Comparison of ENCODE assay signal across 27 cellular contexts in genomic region chr4:79258614-79259176, GRCh38.
"Had no signal": no experiment of that assay in that cellular context is flagged by ENCODE, and none has a peak within 500 bp of the region (broad histone marks: within the 10 kb centered on the region; RNA-seq: fewer than 3 reads in every experiment).

No MANE protein-coding gene starts in this region.

- H3K27ac ChIP-seq: ascending aorta, breast epithelium, cardiac muscle cell, colonic mucosa had no signal

- H3K4me1 ChIP-seq: ascending aorta, breast epithelium, colonic mucosa had no signal

- H3K36me3 Mint-ChIP-seq: activated CD4-positive, alpha-beta memory T cell treated with anti-CD3 and anti-CD28 coated beads for 36 hours; activated CD8-positive, alpha-beta memory T cell treated with anti-CD3 and anti-CD28 coated beads, Interleukin-2, amount 10 ng/mL, durations not matched to agents 7 days and 5 days; activated naive CD4-positive, alpha-beta T cell treated with anti-CD3 and anti-CD28 coated beads, Interleukin-2, amount 10 ng/mL, durations not matched to agents 7 days and 5 days; activated naive CD4-positive, alpha-beta T cell treated with anti-CD3 and anti-CD28 coated beads, Interleukin-2, amount 50 U/mL, for 72 hours; activated naive CD8-positive, alpha-beta T cell treated with anti-CD3 and anti-CD28 coated beads, Interleukin-2, amount 10 ng/mL, durations not matched to agents 7 days and 5 days had no signal

- H3K4me3 ChIP-seq: ascending aorta, breast epithelium, cardiac muscle cell, colonic mucosa had no signal

- ATAC-seq: activated CD4-positive, alpha-beta T cell treated with anti-CD3 and anti-CD28 coated beads for 36 hours; activated CD8-positive, alpha-beta memory T cell treated with anti-CD3 and anti-CD28 coated beads, Interleukin-2, amount 10 ng/mL, durations not matched to agents 7 days and 5 days; activated CD8-positive, alpha-beta T cell treated with anti-CD3 and anti-CD28 coated beads, Interleukin-2, amount 10 ng/mL, durations not matched to agents 7 days and 5 days; activated naive CD4-positive, alpha-beta T cell treated with anti-CD3 and anti-CD28 coated beads, Interleukin-2, amount 50 U/mL, for 72 hours; activated T-cell treated with anti-CD3 and anti-CD28 coated beads, Interleukin-2, amount 50 U/mL, for 72 hours; esophagus mucosa had no signal

- H3K4me1 Mint-ChIP-seq: activated CD4-positive, alpha-beta T cell treated with anti-CD3 and anti-CD28 coated beads for 36 hours; activated CD4-positive, alpha-beta T cell treated with anti-CD3 and anti-CD28 coated beads, Interleukin-2, amount 10 ng/mL, durations not matched to agents 24 days and 14 days; activated CD8-positive, alpha-beta memory T cell treated with anti-CD3 and anti-CD28 coated beads, Interleukin-2, amount 10 ng/mL, durations not matched to agents 7 days and 5 days; activated naive CD4-positive, alpha-beta T cell treated with anti-CD3 and anti-CD28 coated beads, Interleukin-2, amount 10 ng/mL, durations not matched to agents 7 days and 5 days; activated naive CD8-positive, alpha-beta T cell treated with anti-CD3 and anti-CD28 coated beads, Interleukin-2, amount 10 ng/mL, durations not matched to agents 7 days and 5 days; endodermal cell had no signal

- DNase-seq: activated CD4-positive, alpha-beta memory T cell treated with anti-CD3 and anti-CD28 coated beads for 36 hours; activated CD4-positive, alpha-beta T cell treated with anti-CD3 and anti-CD28 coated beads for 36 hours; activated CD4-positive, alpha-beta T cell treated with anti-CD3 and anti-CD28 coated beads, Interleukin-2, amount 10 ng/mL, durations not matched to agents 24 days and 14 days; activated CD4-positive, CD25-positive, alpha-beta regulatory T cell; activated CD4-positive, CD25-positive, alpha-beta regulatory T cell treated with anti-CD3 and anti-CD28 coated beads, Interleukin-2, amount 50 U/mL, for 72 hours; activated CD8-positive, alpha-beta memory T cell treated with anti-CD3 and anti-CD28 coated beads, Interleukin-2, amount 10 ng/mL, durations not matched to agents 7 days and 5 days; activated CD8-positive, alpha-beta memory T cell treated with anti-CD3 and anti-CD28 coated beads, Interleukin-2, amount 50 U/mL, for 4 hours; activated CD8-positive, alpha-beta T cell treated with anti-CD3 and anti-CD28 coated beads, Interleukin-2, amount 10 ng/mL, durations not matched to agents 7 days and 5 days; activated gamma-delta T cell; activated naive CD4-positive, alpha-beta T cell; activated naive CD4-positive, alpha-beta T cell treated with anti-CD3 and anti-CD28 coated beads, Interleukin-2, amount 10 ng/mL, durations not matched to agents 7 days and 5 days; activated naive CD8-positive, alpha-beta T cell treated with anti-CD3 and anti-CD28 coated beads, Interleukin-2, amount 10 ng/mL, durations not matched to agents 7 days and 5 days; activated T-cell treated with anti-CD3 and anti-CD28 coated beads, Interleukin-2, amount 50 U/mL, for 24 hours; activated T-cell treated with anti-CD3 and anti-CD28 coated beads, Interleukin-2, amount 50 U/mL, for 72 hours; central memory CD4-positive, alpha-beta T cell; cerebellar nuclear complex; colonic mucosa; effector memory CD4-positive, alpha-beta T cell; endodermal cell; foreskin fibroblast; T-helper 2 cell had no signal

- H3K9me3 Mint-ChIP-seq: activated CD4-positive, alpha-beta memory T cell treated with anti-CD3 and anti-CD28 coated beads for 36 hours; activated CD4-positive, alpha-beta T cell treated with anti-CD3 and anti-CD28 coated beads, Interleukin-2, amount 10 ng/mL, durations not matched to agents 24 days and 14 days; activated naive CD4-positive, alpha-beta T cell treated with anti-CD3 and anti-CD28 coated beads, Interleukin-2, amount 10 ng/mL, durations not matched to agents 7 days and 5 days; activated naive CD4-positive, alpha-beta T cell treated with anti-CD3 and anti-CD28 coated beads, Interleukin-2, amount 50 U/mL, for 72 hours; activated naive CD8-positive, alpha-beta T cell treated with anti-CD3 and anti-CD28 coated beads, Interleukin-2, amount 10 ng/mL, durations not matched to agents 7 days and 5 days; activated T-cell treated with anti-CD3 and anti-CD28 coated beads, Interleukin-2, amount 50 U/mL, for 24 hours had no signal

- H3K9me3 ChIP-seq: ascending aorta, colonic mucosa had no signal

- H3K27ac Mint-ChIP-seq: activated CD4-positive, alpha-beta memory T cell treated with anti-CD3 and anti-CD28 coated beads for 36 hours; activated CD4-positive, alpha-beta T cell treated with anti-CD3 and anti-CD28 coated beads for 36 hours; activated CD4-positive, alpha-beta T cell treated with anti-CD3 and anti-CD28 coated beads, Interleukin-2, amount 10 ng/mL, durations not matched to agents 24 days and 14 days; activated CD8-positive, alpha-beta memory T cell treated with anti-CD3 and anti-CD28 coated beads, Interleukin-2, amount 10 ng/mL, durations not matched to agents 7 days and 5 days; activated CD8-positive, alpha-beta T cell treated with anti-CD3 and anti-CD28 coated beads, Interleukin-2, amount 10 ng/mL, durations not matched to agents 7 days and 5 days; activated naive CD4-positive, alpha-beta T cell treated with anti-CD3 and anti-CD28 coated beads, Interleukin-2, amount 10 ng/mL, durations not matched to agents 7 days and 5 days; activated naive CD4-positive, alpha-beta T cell treated with anti-CD3 and anti-CD28 coated beads, Interleukin-2, amount 50 U/mL, for 72 hours; activated naive CD8-positive, alpha-beta T cell treated with anti-CD3 and anti-CD28 coated beads, Interleukin-2, amount 10 ng/mL, durations not matched to agents 7 days and 5 days; activated T-cell treated with anti-CD3 and anti-CD28 coated beads, Interleukin-2, amount 50 U/mL, for 24 hours; activated T-cell treated with anti-CD3 and anti-CD28 coated beads, Interleukin-2, amount 50 U/mL, for 72 hours; brain; endodermal cell had no signal

- H3K4me3 Mint-ChIP-seq: activated CD4-positive, alpha-beta memory T cell treated with anti-CD3 and anti-CD28 coated beads for 36 hours; activated CD4-positive, alpha-beta T cell treated with anti-CD3 and anti-CD28 coated beads for 36 hours; activated CD4-positive, alpha-beta T cell treated with anti-CD3 and anti-CD28 coated beads, Interleukin-2, amount 10 ng/mL, durations not matched to agents 24 days and 14 days; activated CD8-positive, alpha-beta memory T cell treated with anti-CD3 and anti-CD28 coated beads, Interleukin-2, amount 10 ng/mL, durations not matched to agents 7 days and 5 days; activated CD8-positive, alpha-beta T cell treated with anti-CD3 and anti-CD28 coated beads, Interleukin-2, amount 10 ng/mL, durations not matched to agents 7 days and 5 days; activated naive CD4-positive, alpha-beta T cell treated with anti-CD3 and anti-CD28 coated beads, Interleukin-2, amount 10 ng/mL, durations not matched to agents 7 days and 5 days; activated naive CD8-positive, alpha-beta T cell treated with anti-CD3 and anti-CD28 coated beads, Interleukin-2, amount 10 ng/mL, durations not matched to agents 7 days and 5 days; activated T-cell treated with anti-CD3 and anti-CD28 coated beads, Interleukin-2, amount 50 U/mL, for 24 hours; activated T-cell treated with anti-CD3 and anti-CD28 coated beads, Interleukin-2, amount 50 U/mL, for 72 hours; brain; endodermal cell had no signal

- H3K27me3 ChIP-seq: ascending aorta, breast epithelium, cardiac muscle cell, colonic mucosa had no signal
